In genomic region chr4:1523033-1523432, GRCh38 we compare ENCODE assay signal across 21 cellular contexts.
DNase-seq lines count a peak whose midpoint lies in the region; ATAC-seq and TF ChIP-seq lines count a peak whose summit lies in the region.
"Had no signal": no experiment of that assay in that cellular context is flagged by ENCODE, and none has a peak within 500 bp of the region (broad histone marks: within the 10 kb centered on the region; RNA-seq: fewer than 3 reads in every experiment).

No MANE protein-coding gene starts in this region.

- peak overlapping the region; percentile 32 for H2BK15ac ChIP-seq in neuronal stem cell (ENCODE audit: low read length)

- H3K36me3 ChIP-seq in left ventricle myocardium inferior (no peaks in the 10 kb centered on the region), neuronal stem cell (replicated peaks in 1 of 2; ENCODE audit: control insufficient read depth in 2 of 2, insufficient read depth in 2 of 2, low read length in 2 of 2) (no peaks in the 10 kb centered on the region)
- H3K36me3 ChIP-seq: BLaER1, HAP-1 had no signal

- TF ChIP-seq CTCF in left ventricle myocardium inferior (IDR thresholded peaks at IDR 0.05; ENCODE audit: borderline replicate concordance): no peak
- no peak for TF ChIP-seq CTCF in chondrocyte (IDR thresholded peaks at IDR 0.05)
- no peak for TF ChIP-seq CTCF in glutamatergic neuron (IDR thresholded peaks at IDR 0.05; ENCODE audit: partially characterized antibody, unreplicated experiment)

- no peak overlapping the region for H2BK120ac ChIP-seq in neuronal stem cell (ENCODE audit: low read depth, low read length)

- ATAC-seq in Right ventricle myocardium superior (ENCODE audit: poor library complexity): no peak
- no peak for ATAC-seq in GM18867 (IDR thresholded peaks at IDR 0.05; ENCODE audit: unreplicated experiment)
- ATAC-seq: CD8-positive, alpha-beta T cell; GM12878 had no signal

- H3K4me1 ChIP-seq in left ventricle myocardium inferior: peaks cover 5% of the 10 kb centered on the region
- H3K4me1 ChIP-seq in neuronal stem cell (ENCODE audit: control insufficient read depth in 2 of 2, insufficient read depth in 1 of 2, low read depth in 1 of 2, low read length in 2 of 2): peaks cover 0 to 5% of the 10 kb centered on the region in 2 donors
- H3K4me1 ChIP-seq: BLaER1, Caco-2, HAP-1 had no signal

- H3K36me3 Mint-ChIP-seq in chondrocyte (ENCODE audit: low read depth) (peaks cover 6% of the 10 kb centered on the region), glutamatergic neuron (ENCODE audit: unreplicated experiment) (no peaks in the 10 kb centered on the region)
- H3K36me3 Mint-ChIP-seq: CD4-positive, CD25-positive, alpha-beta regulatory T cell; CD8-positive, alpha-beta T cell had no signal

- H3K27ac ChIP-seq in left ventricle myocardium inferior (replicated peaks): no peak overlapping the region
- no peak overlapping the region for H3K27ac ChIP-seq in neuronal stem cell (replicated peaks; ENCODE audit: low read length)
- H3K27ac ChIP-seq: BLaER1, C4-2B had no signal

- no peak overlapping the region for H3K9ac ChIP-seq in neuronal stem cell (ENCODE audit: low read depth, low read length, poor library complexity)
- H3K9ac ChIP-seq: BLaER1 had no signal

- no peaks in the 10 kb centered on the region for H3K4me1 Mint-ChIP-seq in chondrocyte (ENCODE audit: low read depth)
- no peaks in the 10 kb centered on the region for H3K4me1 Mint-ChIP-seq in glutamatergic neuron (ENCODE audit: low read depth, unreplicated experiment)

- H3K9me3 ChIP-seq in left ventricle myocardium inferior (replicated peaks) (peaks cover 34% of the 10 kb centered on the region), neuronal stem cell (replicated peaks in 1 of 2; ENCODE audit: control insufficient read depth in 2 of 2, insufficient read depth in 1 of 2, low read depth in 1 of 2, low read length in 2 of 2) (peaks cover 2 to 4% of the 10 kb centered on the region in 2 donors)
- H3K9me3 ChIP-seq: BLaER1, HAP-1 had no signal

- H2BK5ac ChIP-seq in neuronal stem cell (ENCODE audit: low read length): no peak overlapping the region

- peak overlapping the region; percentile 99 for H2AK5ac ChIP-seq in neuronal stem cell (ENCODE audit: low read depth, low read length)

- H2BK12ac ChIP-seq in neuronal stem cell (ENCODE audit: low read length): no peak overlapping the region

- H3K18ac ChIP-seq in neuronal stem cell (ENCODE audit: low read length): no peak overlapping the region

- no peak overlapping the region for H3K4me2 ChIP-seq in neuronal stem cell (ENCODE audit: insufficient read depth, low read length, poor library complexity, severe bottlenecking)
- H3K4me2 ChIP-seq: BLaER1, GM23338 had no signal

- no CpG with 5 or more reads among the region's 5 CpGs for WGBS in neuronal stem cell (ENCODE audit: extremely low coverage in 2 of 2, insufficient read length in 2 of 2, insufficient replicate concordance in 1 of 2), 2 donors

- intact Hi-C loops in Right ventricle myocardium superior (cut with DNase I) (loop anchor here (10.0 kb wide), 1 partner anchor 388 kb away; no protein-coding TSS in a partner anchor), left ventricle myocardium inferior (cut with micrococcal nuclease) (no loop called here)

- no peak overlapping the region for H3K4me3 Mint-ChIP-seq in chondrocyte (ENCODE audit: unreplicated experiment)
- no peak overlapping the region for H3K4me3 Mint-ChIP-seq in glutamatergic neuron (ENCODE audit: unreplicated experiment)
- H3K4me3 Mint-ChIP-seq: B cell; CD8-positive, alpha-beta T cell; GM23338; HFFc6 had no signal

- no peak overlapping the region for H3K27ac Mint-ChIP-seq in chondrocyte (ENCODE audit: unreplicated experiment)
- no peak overlapping the region for H3K27ac Mint-ChIP-seq in glutamatergic neuron (ENCODE audit: unreplicated experiment)
- H3K27ac Mint-ChIP-seq: B cell; CD8-positive, alpha-beta T cell; GM23338; HFFc6 had no signal

- H3K4ac ChIP-seq in neuronal stem cell (ENCODE audit: low read length): no peak overlapping the region

- no peak overlapping the region for H3K4me3 ChIP-seq in left ventricle myocardium inferior
- H3K4me3 ChIP-seq in neuronal stem cell (ENCODE audit: low read length in 2 of 2): no peak overlapping the region
- H3K4me3 ChIP-seq: BLaER1, GM12878, GM23338, HAP-1 had no signal

- no peak overlapping the region for H4K91ac ChIP-seq in neuronal stem cell (ENCODE audit: low read depth, low read length, poor library complexity)

- H3K14ac ChIP-seq in neuronal stem cell (ENCODE audit: low read length): no peak overlapping the region

- H3K9me3 Mint-ChIP-seq in chondrocyte (ENCODE audit: low read depth): peaks cover 24% of the 10 kb centered on the region
- peaks cover 2% of the 10 kb centered on the region for H3K9me3 Mint-ChIP-seq in glutamatergic neuron (ENCODE audit: unreplicated experiment)
- H3K9me3 Mint-ChIP-seq: HFFc6 had no signal

- no peak overlapping the region for H4K8ac ChIP-seq in neuronal stem cell (ENCODE audit: low read depth, low read length)

- H3K27me3 Mint-ChIP-seq in chondrocyte (ENCODE audit: low read depth): peaks cover 43% of the 10 kb centered on the region
- peaks cover 3% of the 10 kb centered on the region for H3K27me3 Mint-ChIP-seq in glutamatergic neuron (ENCODE audit: unreplicated experiment)

- no peak overlapping the region for H2AFZ ChIP-seq in neuronal stem cell (ENCODE audit: low read length)
- H2AFZ ChIP-seq: GM23338 had no signal

- H3K23ac ChIP-seq in neuronal stem cell (ENCODE audit: low read depth, low read length, poor library complexity): no peak overlapping the region

- H3K27me3 ChIP-seq in left ventricle myocardium inferior (ENCODE audit: low read depth) (peaks cover 67% of the 10 kb centered on the region), neuronal stem cell (ENCODE audit: control insufficient read depth in 3 of 3, insufficient read depth in 3 of 3, low read depth in 1 of 3, low read length in 3 of 3) (peaks cover 0 to 49% (median 0%) of the 10 kb centered on the region in 3 experiments)

- peaks cover 2% of the 10 kb centered on the region for H3K79me1 ChIP-seq in neuronal stem cell (ENCODE audit: low read depth, low read length)

- DNase-seq in Right ventricle myocardium superior (peak; percentile 20), left ventricle myocardium inferior (no peak), chondrocyte (ENCODE audit: low spot score) (peak; percentile 72), glutamatergic neuron (peak; percentile 9), neuronal stem cell (ENCODE audit: low spot score) (no peak), putamen (ENCODE audit: low spot score) (no peak), DMS153 (lab: John Stamatoyannopoulos, UW) (no peak)
- DNase-seq: Caco-2, DMS79, EL, GDM1, HFFc6 had no signal

Comparison
In these comparisons a context has a peak if more than half of its experiments do, and no peak if none do; other contexts are left out.
1. DNase-seq: peak in Right ventricle myocardium superior (single experiment), chondrocyte (single experiment) and glutamatergic neuron (single experiment); none in left ventricle myocardium inferior (single experiment), neuronal stem cell (single experiment), putamen (single experiment) and DMS153 (single experiment).